In genomic region chr21:36913247-36914169, GRCh38 we compare ENCODE assay signal across 26 cellular contexts. TPM values are rescaled to one million over a fixed set of nuclear protein-coding genes. Genes with fewer than 3 reads are reported as not detected.
DNase-seq lines count a peak whose midpoint lies in the region; ATAC-seq and TF ChIP-seq lines count a peak whose summit lies in the region.
"Had no signal": no experiment of that assay in that cellular context is flagged by ENCODE, and none has a peak within 500 bp of the region (broad histone marks: within the 10 kb centered on the region; RNA-seq: fewer than 3 reads in every experiment).

No MANE protein-coding gene starts in this region.

- no peaks in the 10 kb centered on the region for H3F3A ChIP-seq in GM23338 (replicated peaks; ENCODE audit: low read depth)

- H3K4me1 Mint-ChIP-seq in GM23338 (peaks cover 37% of the 10 kb centered on the region), progenitor cell of endocrine pancreas (ENCODE audit: low read depth) (peaks cover 19% of the 10 kb centered on the region)

- peaks cover 2% of the 10 kb centered on the region for H3K27me3 Mint-ChIP-seq in GM23338 (ENCODE audit: insufficient read depth, low read depth, poor library complexity)
- no peaks in the 10 kb centered on the region for H3K27me3 Mint-ChIP-seq in progenitor cell of endocrine pancreas
- H3K27me3 Mint-ChIP-seq: CD4-positive, alpha-beta memory T cell had no signal

- H3K4me2 ChIP-seq in GM23338, result peak overlapping the region; percentile 38; the same call in 1 of the 2 replicates
- H3K4me2 ChIP-seq: BLaER1 treated with 17β-estradiol and CSF1 and Interleukin-3, amounts not matched to agents 10 nM and 100 nM had no signal

- H4K20me1 ChIP-seq in GM23338 (replicated peaks; ENCODE audit: insufficient read depth), result no peaks in the 10 kb centered on the region

- TF ChIP-seq CTCF in GM23338 (conservative IDR thresholded peaks at IDR 0.05; ENCODE audit: low read depth in 2 of 2) (no peak), RWPE1 (conservative IDR thresholded peaks at IDR 0.05; ENCODE audit: low read depth) (no peak), progenitor cell of endocrine pancreas (IDR thresholded peaks at IDR 0.05; ENCODE audit: unreplicated experiment) (no peak)

- CTCF ChIA-PET in RWPE1 (lab: Yijun Ruan, JAX), result no interaction called here

- POLR2A ChIA-PET in RWPE1 (lab: Yijun Ruan, JAX; ENCODE audit: low non-redundant PET), result no interaction called here

- H3K79me2 ChIP-seq in GM23338 (replicated peaks; ENCODE audit: insufficient read depth), result no peaks in the 10 kb centered on the region

- ATAC-seq in GM23338 (peak; percentile 13; the same call in 1 of the 3 replicates), GM21737 (IDR thresholded peaks at IDR 0.05; ENCODE audit: unreplicated experiment) (no peak)
- ATAC-seq: GM12878 had no signal

- H3K36me3 Mint-ChIP-seq in GM23338 (ENCODE audit: low read depth) (0 out of 3 replicates have a peak, but pooled peaks cover 2% of the 10 kb centered on the region), progenitor cell of endocrine pancreas (ENCODE audit: insufficient read depth) (peaks cover 2% of the 10 kb centered on the region)

- DNase-seq in NCI-H2029 (lab: John Stamatoyannopoulos, UW) (peak; percentile 44), NCI-H2029 treated with DMSO at 0.1 percent for 48 hours (lab: John Stamatoyannopoulos, UW) (no peak), GM23338 (ENCODE audit: low spot score) (no peak), RWPE1 (ENCODE audit: low spot score) (no peak), left kidney (ENCODE audit: low read depth, low spot score) (peak; percentile 30), HUDEP-2 (lab: John Stamatoyannopoulos, UW; ENCODE audit: unreplicated experiment in 76 of 76) (no peak), progenitor cell of endocrine pancreas (ENCODE audit: low spot score, unreplicated experiment) (no peak)
- DNase-seq: Caco-2; CD4-positive, alpha-beta memory T cell; DMS 273 treated with DMSO at 0.1 percent for 48 hours; DMS79 treated with DMSO at 0.1 percent for 48 hours; GM23248; HCEC 1CT; Karpas-422; MM.1S; NCI-H1048; NCI-H1417 treated with DMSO at 0.1 percent for 48 hours; NCI-H187; NCI-H446; NCI-H526; SHP77 had no signal

- H3K36me3 ChIP-seq in GM23338 (ENCODE audit: insufficient read depth), result no peaks in the 10 kb centered on the region

- no peak overlapping the region for H2AFZ ChIP-seq in GM23338
- H2AFZ ChIP-seq: GM23248 had no signal

- no peak overlapping the region for H3K4me3 Mint-ChIP-seq in GM23338
- no peak overlapping the region for H3K4me3 Mint-ChIP-seq in progenitor cell of endocrine pancreas (ENCODE audit: low read depth)
- H3K4me3 Mint-ChIP-seq: CD4-positive, alpha-beta memory T cell had no signal

- no peaks in the 10 kb centered on the region for H3K27me3 ChIP-seq in GM23338 (ENCODE audit: insufficient read depth)
- H3K27me3 ChIP-seq: BLaER1 treated with 17β-estradiol and CSF1 and Interleukin-3, amounts not matched to agents 10 nM and 100 nM had no signal

- H3K9me3 Mint-ChIP-seq in GM23338, result no peaks in the 10 kb centered on the region
- no peaks in the 10 kb centered on the region for H3K9me3 Mint-ChIP-seq in progenitor cell of endocrine pancreas (ENCODE audit: low read depth)
- H3K9me3 Mint-ChIP-seq: CD4-positive, alpha-beta memory T cell had no signal

- no peaks in the 10 kb centered on the region for H3K9me2 ChIP-seq in GM23338 (ENCODE audit: insufficient read depth)

- peaks cover 31% of the 10 kb centered on the region for H3K4me1 ChIP-seq in GM23338 (ENCODE audit: insufficient read depth)

- H3K27ac Mint-ChIP-seq in GM23338 (no peak overlapping the region), progenitor cell of endocrine pancreas (no peak overlapping the region)
- H3K27ac Mint-ChIP-seq: CD4-positive, alpha-beta memory T cell had no signal

- H3K27ac ChIP-seq in GM23338 (ENCODE audit: low read depth) (no peak overlapping the region), RWPE1 (peak overlapping the region; percentile 54)
- H3K27ac ChIP-seq: 22Rv1; BLaER1 treated with 17β-estradiol and CSF1 and Interleukin-3, amounts not matched to agents 10 nM and 100 nM; GM23248; SK-N-MC had no signal

- no peak overlapping the region for H3K4me3 ChIP-seq in GM23338
- H3K4me3 ChIP-seq: BLaER1 treated with 17β-estradiol and CSF1 and Interleukin-3, amounts not matched to agents 10 nM and 100 nM; GM12878; GM23248; SK-N-MC had no signal

TF ChIP-seq in GM23338, 12 proteins besides CTCF, POLR2A, EP300 and RAD21 (continues in another document):
- TF ChIP-seq REST (IDR thresholded peaks at IDR 0.05; ENCODE audit: unreplicated experiment) (no peak), JUNB (IDR thresholded peaks at IDR 0.05; ENCODE audit: unreplicated experiment) (no peak), ETS1 (IDR thresholded peaks at IDR 0.05) (no peak), EZH2 (IDR thresholded peaks at IDR 0.05; ENCODE audit: low read depth, unreplicated experiment) (no peak), EZH2phosphoT487 (IDR thresholded peaks at IDR 0.05; ENCODE audit: unreplicated experiment) (no peak), ZNF114 (CRISPR knock-in tag; IDR thresholded peaks at IDR 0.05) (no peak), STAT1 (IDR thresholded peaks at IDR 0.05; ENCODE audit: unreplicated experiment) (no peak), POLR2AphosphoS5 (IDR thresholded peaks at IDR 0.05; ENCODE audit: low read depth) (no peak), CREB1 (CRISPR knock-in tag; IDR thresholded peaks at IDR 0.05; ENCODE audit: low read depth) (no peak), ZNF331 (CRISPR knock-in tag; IDR thresholded peaks at IDR 0.05; ENCODE audit: low read depth) (no peak)

RNA-seq across cellular contexts. Expression of gene HLCS, which starts 53.0 kb away (rescaled TPM):
- 14.7 and 28.9 TPM in 2 replicates for total RNA-seq in GM23338 (2014; rRNA removed; shearing (Covaris generic))
- polyA plus RNA-seq in GM23338 (2016; fragmentation: Nextera tagmentation; extraction: Ambion mirVana), result 5.0 and 6.1 TPM in 2 replicates
- total RNA-seq in progenitor cell of endocrine pancreas, result 32.3 and 34.3 TPM in 2 replicates

Comparison
In these comparisons a context has a peak if more than half of its experiments do, and no peak if none do; other contexts are left out.
1. DNase-seq: peak in NCI-H2029 (single experiment) and left kidney (single experiment); none in NCI-H2029 treated with DMSO at 0.1 percent for 48 hours (single experiment), GM23338 (single experiment), RWPE1 (single experiment), HUDEP-2 (0 of 76) and progenitor cell of endocrine pancreas (single experiment).